In genomic region chr11:67356867-67357561, GRCh38 we compare ENCODE assay signal across 8 cellular contexts. TPM values are rescaled to one million over a fixed set of nuclear protein-coding genes. Genes with fewer than 3 reads are reported as not detected.
A peak's percentile ranks its signal among the peaks of the same experiment; 100 is the strongest.
DNase-seq lines count a peak whose midpoint lies in the region; ATAC-seq and TF ChIP-seq lines count a peak whose summit lies in the region.

No MANE protein-coding gene starts in this region.

- no peaks in the 10 kb centered on the region for H3K36me3 ChIP-seq in HEK293 (ENCODE audit: control insufficient read depth in 2 of 2, insufficient read depth in 1 of 2, low read length in 2 of 2)
- H3K36me3 ChIP-seq in mucosa of rectum (ENCODE audit: control insufficient read depth in 2 of 2, insufficient read depth in 2 of 2, low read length in 2 of 2): no peaks in the 10 kb centered on the region

- DNase-seq in CD1c-positive myeloid dendritic cell (ENCODE audit: extremely low spot score) (peak; percentile 95), NOMO-1 (lab: John Stamatoyannopoulos, UW; ENCODE audit: unreplicated experiment in 2 of 2) (peak; percentile 79 to 81), epidermal melanocyte (ENCODE audit: insufficient read length, low spot score) (peak; percentile 76)
- peak; percentile 82 for DNase-seq in activated CD8-positive, alpha-beta memory T cell treated with anti-CD3 and anti-CD28 coated beads, Interleukin-2, amount 10 ng/mL, durations not matched to agents 7 days and 5 days
- DNase-seq in stimulated activated naive CD8-positive, alpha-beta T cell treated with anti-CD3 and anti-CD28 coated beads, Interleukin-15, Interleukin-2, amounts not matched to agents 100 U/mL and 50 U/mL, for 24 hours: peak; percentile 74

- ATAC-seq in activated CD8-positive, alpha-beta memory T cell treated with anti-CD3 and anti-CD28 coated beads, Interleukin-2, amount 10 ng/mL, durations not matched to agents 7 days and 5 days: no peak
- peak; percentile 11 for ATAC-seq in stimulated activated naive CD8-positive, alpha-beta T cell treated with anti-CD3 and anti-CD28 coated beads, Interleukin-15, Interleukin-2, amounts not matched to agents 100 U/mL and 50 U/mL, for 24 hours
- no peak for ATAC-seq in GM21528 (IDR thresholded peaks at IDR 0.05; ENCODE audit: low FRiP score, unreplicated experiment)

- no peaks in the 10 kb centered on the region for H3K27me3 ChIP-seq in mucosa of rectum (ENCODE audit: control insufficient read depth in 2 of 2, insufficient read depth in 2 of 2, low read length in 2 of 2)

- POLR2A ChIA-PET in HEK293 (lab: Yijun Ruan, JAX): interaction anchor here (1.3 to 2.3 kb wide), 3 partner anchors 17 to 35 kb away, joined by 4 to 8 read pairs (median 7); partner anchors contain the start of gene RAD9A

- no peaks in the 10 kb centered on the region for H3K9me3 ChIP-seq in HEK293 (ENCODE audit: control insufficient read depth, insufficient read depth, low read depth, low read length)
- H3K9me3 ChIP-seq in mucosa of rectum (ENCODE audit: control insufficient read depth in 2 of 2, low read length in 2 of 2): no peaks in the 10 kb centered on the region

- H3K4me1 ChIP-seq in HEK293 (ENCODE audit: control insufficient read depth, insufficient read depth, low read length): no peaks in the 10 kb centered on the region
- H3K4me1 ChIP-seq in mucosa of rectum (ENCODE audit: control insufficient read depth in 2 of 2, insufficient read depth in 2 of 2, low read length in 2 of 2): peaks cover 38 to 47% of the 10 kb centered on the region in 2 donors

- peak overlapping the region; percentile 71 to 99 for H3K9ac ChIP-seq in mucosa of rectum (ENCODE audit: low read depth in 1 of 2, low read length in 2 of 2)

- TF ChIP-seq CTCF in HEK293 (tag by site-specific recombination; IDR thresholded peaks at IDR 0.05): peak; percentile 77; the same call in 1 of the 2 replicates

- H3K9me3 Mint-ChIP-seq in activated CD8-positive, alpha-beta memory T cell treated with anti-CD3 and anti-CD28 coated beads, Interleukin-2, amount 10 ng/mL, durations not matched to agents 7 days and 5 days (ENCODE audit: low read depth): no peaks in the 10 kb centered on the region

- CTCF ChIA-PET in HEK293 (lab: Yijun Ruan, JAX): interaction anchor here (0.6 to 30.4 kb wide), 18 partner anchors 10 to 932 kb away, joined by 3 to 898 read pairs (median 4); partner anchors contain the start of genes CCDC87, CLCF1 and RAD9A
- CTCF ChIA-PET in activated CD8-positive, alpha-beta memory T cell treated with anti-CD3 and anti-CD28 coated beads, Interleukin-2, amount 10 ng/mL, durations not matched to agents 7 days and 5 days (lab: Charles Lee): interaction anchor here (0.7 to 26.6 kb wide), 16 partner anchors 11 to 285 kb away, joined by 3 to 1153 read pairs (median 4); partner anchors contain the start of genes CLCF1, PITPNM1, PPP1CA and RAD9A

- H3K27ac ChIP-seq in HEK293 (ENCODE audit: extremely low read depth, low read depth, low read length) (no peak overlapping the region), mucosa of rectum (ENCODE audit: low read depth in 2 of 2, low read length in 2 of 2) (peak overlapping the region; percentile 99 to 100)

- peaks cover 25% of the 10 kb centered on the region for H3K4me1 Mint-ChIP-seq in activated CD8-positive, alpha-beta memory T cell treated with anti-CD3 and anti-CD28 coated beads, Interleukin-2, amount 10 ng/mL, durations not matched to agents 7 days and 5 days

- H3K4me3 Mint-ChIP-seq in activated CD8-positive, alpha-beta memory T cell treated with anti-CD3 and anti-CD28 coated beads, Interleukin-2, amount 10 ng/mL, durations not matched to agents 7 days and 5 days: peak overlapping the region; percentile 30

- no peaks in the 10 kb centered on the region for H3K36me3 Mint-ChIP-seq in activated CD8-positive, alpha-beta memory T cell treated with anti-CD3 and anti-CD28 coated beads, Interleukin-2, amount 10 ng/mL, durations not matched to agents 7 days and 5 days

- H3K27me3 Mint-ChIP-seq in activated CD8-positive, alpha-beta memory T cell treated with anti-CD3 and anti-CD28 coated beads, Interleukin-2, amount 10 ng/mL, durations not matched to agents 7 days and 5 days: peaks cover 18% of the 10 kb centered on the region

- H3K4me3 ChIP-seq in HEK293 (ENCODE audit: low read depth, low read length) (no peak overlapping the region), mucosa of rectum (ENCODE audit: low read length in 2 of 2) (peak overlapping the region; percentile 63 to 69)

- peak overlapping the region; percentile 76 for H3K27ac Mint-ChIP-seq in activated CD8-positive, alpha-beta memory T cell treated with anti-CD3 and anti-CD28 coated beads, Interleukin-2, amount 10 ng/mL, durations not matched to agents 7 days and 5 days

TF ChIP-seq in HEK293, 187 proteins besides CTCF, POLR2A, EP300 and RAD21 (continues in another document):
- TF ChIP-seq YY1 (tag by site-specific recombination; IDR thresholded peaks at IDR 0.05) (no peak), ZNF391 (tag by site-specific recombination; IDR thresholded peaks at IDR 0.05; ENCODE audit: borderline replicate concordance, low read depth) (no peak), SCRT1 (tag by site-specific recombination; IDR thresholded peaks at IDR 0.05; ENCODE audit: borderline replicate concordance) (no peak), ZBTB48 (tag by site-specific recombination; IDR thresholded peaks at IDR 0.05) (no peak), ZBTB17 (tag by site-specific recombination; IDR thresholded peaks at IDR 0.05) (peak; percentile 48), ZNF23 (tag by site-specific recombination; IDR thresholded peaks at IDR 0.05; ENCODE audit: borderline replicate concordance) (no peak), ZSCAN16 (tag by site-specific recombination; IDR thresholded peaks at IDR 0.05) (no peak), ZNF521 (tag by site-specific recombination; IDR thresholded peaks at IDR 0.05) (no peak), ZIC2 (tag by site-specific recombination; IDR thresholded peaks at IDR 0.05) (peak; percentile 43), ZNF302 (tag by site-specific recombination; IDR thresholded peaks at IDR 0.05; ENCODE audit: low read depth) (no peak), HOXC10 (CRISPR knock-in tag; IDR thresholded peaks at IDR 0.05) (no peak), KLF1 (tag by site-specific recombination; IDR thresholded peaks at IDR 0.05) (no peak), ZNF157 (tag by site-specific recombination; IDR thresholded peaks at IDR 0.05) (no peak), ZNF366 (tag by site-specific recombination; conservative IDR thresholded peaks at IDR 0.05) (no peak), GLI4 (tag by site-specific recombination; IDR thresholded peaks at IDR 0.05) (no peak), ZNF791 (tag by site-specific recombination; IDR thresholded peaks at IDR 0.05) (no peak), ZNF76 (tag by site-specific recombination; IDR thresholded peaks at IDR 0.05; ENCODE audit: borderline replicate concordance, low read depth) (no peak), ZNF610 (tag by site-specific recombination; IDR thresholded peaks at IDR 0.05; ENCODE audit: borderline replicate concordance) (no peak), ZBTB21 (tag by site-specific recombination; IDR thresholded peaks at IDR 0.05) (no peak), ZNF311 (tag by site-specific recombination; IDR thresholded peaks at IDR 0.05; ENCODE audit: borderline replicate concordance) (no peak), ZNF175 (tag by site-specific recombination; IDR thresholded peaks at IDR 0.05) (no peak), ZBTB7A (tag by site-specific recombination; IDR thresholded peaks at IDR 0.05; ENCODE audit: low read depth) (no peak)
- TF ChIP-seq, protein P1, sequence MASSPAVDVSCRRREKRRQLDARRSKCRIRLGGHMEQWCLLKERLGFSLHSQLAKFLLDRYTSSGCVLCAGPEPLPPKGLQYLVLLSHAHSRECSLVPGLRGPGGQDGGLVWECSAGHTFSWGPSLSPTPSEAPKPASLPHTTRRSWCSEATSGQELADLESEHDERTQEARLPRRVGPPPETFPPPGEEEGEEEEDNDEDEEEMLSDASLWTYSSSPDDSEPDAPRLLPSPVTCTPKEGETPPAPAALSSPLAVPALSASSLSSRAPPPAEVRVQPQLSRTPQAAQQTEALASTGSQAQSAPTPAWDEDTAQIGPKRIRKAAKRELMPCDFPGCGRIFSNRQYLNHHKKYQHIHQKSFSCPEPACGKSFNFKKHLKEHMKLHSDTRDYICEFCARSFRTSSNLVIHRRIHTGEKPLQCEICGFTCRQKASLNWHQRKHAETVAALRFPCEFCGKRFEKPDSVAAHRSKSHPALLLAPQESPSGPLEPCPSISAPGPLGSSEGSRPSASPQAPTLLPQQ (tag by site-specific recombination; IDR thresholded peaks at IDR 0.05): no peak
- TF ChIP-seq, protein P2, sequence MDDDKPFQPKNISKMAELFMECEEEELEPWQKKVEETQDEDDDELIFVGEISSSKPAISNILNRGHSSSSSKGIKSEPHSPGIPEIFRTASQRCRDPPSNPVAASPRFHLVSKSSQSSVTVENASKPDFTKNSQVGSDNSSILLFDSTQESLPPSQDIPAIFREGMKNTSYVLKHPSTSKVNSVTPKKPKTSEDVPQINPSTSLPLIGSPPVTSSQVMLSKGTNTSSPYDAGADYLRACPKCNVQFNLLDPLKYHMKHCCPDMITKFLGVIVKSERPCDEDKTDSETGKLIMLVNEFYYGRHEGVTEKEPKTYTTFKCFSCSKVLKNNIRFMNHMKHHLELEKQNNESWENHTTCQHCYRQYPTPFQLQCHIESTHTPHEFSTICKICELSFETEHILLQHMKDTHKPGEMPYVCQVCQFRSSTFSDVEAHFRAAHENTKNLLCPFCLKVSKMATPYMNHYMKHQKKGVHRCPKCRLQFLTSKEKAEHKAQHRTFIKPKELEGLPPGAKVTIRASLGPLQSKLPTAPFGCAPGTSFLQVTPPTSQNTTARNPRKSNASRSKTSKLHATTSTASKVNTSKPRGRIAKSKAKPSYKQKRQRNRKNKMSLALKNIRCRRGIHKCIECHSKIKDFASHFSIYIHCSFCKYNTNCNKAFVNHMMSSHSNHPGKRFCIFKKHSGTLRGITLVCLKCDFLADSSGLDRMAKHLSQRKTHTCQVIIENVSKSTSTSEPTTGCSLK (tag by site-specific recombination; IDR thresholded peaks at IDR 0.05): no peak

RNA-seq across cellular contexts. Expression of gene POLD4, which starts 3.7 kb away (rescaled TPM):
- total RNA-seq in activated CD8-positive, alpha-beta memory T cell treated with anti-CD3 and anti-CD28 coated beads, Interleukin-2, amount 10 ng/mL, durations not matched to agents 7 days and 5 days: 10 to 100 TPM; 36.5 to 49.6 TPM

RNA-seq across cellular contexts. Expression of gene CLCF1, which starts 16.4 kb away (rescaled TPM):
- total RNA-seq in activated CD8-positive, alpha-beta memory T cell treated with anti-CD3 and anti-CD28 coated beads, Interleukin-2, amount 10 ng/mL, durations not matched to agents 7 days and 5 days: 1 to 10 TPM in 1 of 2 experiments, under 1 TPM in 1; 0.76 to 1.9 TPM

RNA-seq across cellular contexts. Expression of gene RAD9A, which starts 34.8 kb away (rescaled TPM):
- 10 to 100 TPM; 49.6 to 80.5 TPM for total RNA-seq in activated CD8-positive, alpha-beta memory T cell treated with anti-CD3 and anti-CD28 coated beads, Interleukin-2, amount 10 ng/mL, durations not matched to agents 7 days and 5 days

RNA-seq across cellular contexts. Expression of gene PPP1CA, which starts 44.6 kb away (rescaled TPM):
- total RNA-seq in activated CD8-positive, alpha-beta memory T cell treated with anti-CD3 and anti-CD28 coated beads, Interleukin-2, amount 10 ng/mL, durations not matched to agents 7 days and 5 days: 100 to 1,000 TPM; 309 to 360 TPM

RNA-seq across cellular contexts. Expression of gene TBC1D10C, which starts 46.9 kb away (rescaled TPM):
- 100 to 1,000 TPM; 278 to 312 TPM for total RNA-seq in activated CD8-positive, alpha-beta memory T cell treated with anti-CD3 and anti-CD28 coated beads, Interleukin-2, amount 10 ng/mL, durations not matched to agents 7 days and 5 days
